In the genomic region with DNA sequence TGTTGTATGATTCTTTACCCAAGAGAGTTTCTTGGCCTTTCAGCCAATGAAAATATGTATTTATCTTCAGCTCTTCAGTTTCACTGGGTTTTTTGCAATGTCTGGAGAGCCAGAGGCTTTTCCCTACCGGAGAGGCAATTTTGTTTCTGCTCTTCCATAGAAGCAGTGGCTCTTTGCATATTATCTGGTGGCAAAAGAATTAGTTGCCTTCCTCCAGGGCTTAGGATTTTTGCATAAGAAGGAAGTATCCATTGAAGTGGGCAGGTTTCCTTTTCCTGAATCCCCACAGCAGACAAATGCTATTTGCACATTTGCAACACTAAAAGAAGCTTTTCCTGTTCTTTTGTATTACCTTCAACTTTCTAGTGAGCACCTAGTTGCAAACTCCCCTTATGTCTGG, we compare ENCODE assay signal across 20 cellular contexts.
DNase-seq lines count a peak whose midpoint lies in the region; ATAC-seq and TF ChIP-seq lines count a peak whose summit lies in the region.
"Had no signal": no experiment of that assay in that cellular context is flagged by ENCODE, and none has a peak within 500 bp of the region (broad histone marks: within the 10 kb centered on the region; RNA-seq: fewer than 3 reads in every experiment).

No MANE protein-coding gene starts in this region.

- peak overlapping the region; percentile 10; the same call in 1 of the 2 replicates for H3K4me3 ChIP-seq in GM23338
- H3K4me3 ChIP-seq in NT2/D1 (ENCODE audit: insufficient read length, low read depth): no peak overlapping the region
- no peak overlapping the region for H3K4me3 ChIP-seq in neural progenitor cell
- no peak overlapping the region for H3K4me3 ChIP-seq in stomach
- H3K4me3 ChIP-seq: MG63, Peyer's patch had no signal

- H3K9me3 ChIP-seq in NT2/D1 (ENCODE audit: insufficient read depth, low read length) (peaks cover 40% of the 10 kb centered on the region), neural progenitor cell (ENCODE audit: low read depth) (no peaks in the 10 kb centered on the region), stomach (no peaks in the 10 kb centered on the region)
- H3K9me3 ChIP-seq: BE2C, MG63, Peyer's patch had no signal

- intact Hi-C loops in stomach (cut with DNase I; ENCODE audit: low total_unique reads): no loop called here

- H3K36me3 Mint-ChIP-seq in GM23338 (ENCODE audit: low read depth): peaks cover 26% of the 10 kb centered on the region
- no peaks in the 10 kb centered on the region for H3K36me3 Mint-ChIP-seq in neural progenitor cell
- H3K36me3 Mint-ChIP-seq: CD8-positive, alpha-beta memory T cell had no signal

- H3K9me2 ChIP-seq in GM23338 (ENCODE audit: insufficient read depth): peaks cover 6% of the 10 kb centered on the region

- peaks cover 16% of the 10 kb centered on the region; the same call in 1 of the 2 replicates for H3F3A ChIP-seq in GM23338 (replicated peaks; ENCODE audit: low read depth)
- no peaks in the 10 kb centered on the region for H3F3A ChIP-seq in neural progenitor cell (ENCODE audit: low read depth)

- no peak for TF ChIP-seq CTCF in GM23338 (conservative IDR thresholded peaks at IDR 0.05; ENCODE audit: low read depth in 2 of 2)
- TF ChIP-seq CTCF in neural progenitor cell (IDR thresholded peaks at IDR 0.05): no peak
- no peak for TF ChIP-seq CTCF in stomach (IDR thresholded peaks at IDR 0.05)

- H3K4me3 Mint-ChIP-seq in GM23338 (peak overlapping the region; percentile 29; the same call in 2 of the 3 replicates), neural progenitor cell (no peak overlapping the region)
- H3K4me3 Mint-ChIP-seq: CD8-positive, alpha-beta memory T cell had no signal

- peaks cover 58% of the 10 kb centered on the region for H3K4me1 Mint-ChIP-seq in GM23338
- H3K4me1 Mint-ChIP-seq in neural progenitor cell: peaks cover 4% of the 10 kb centered on the region
- H3K4me1 Mint-ChIP-seq: CD8-positive, alpha-beta memory T cell had no signal

- DNase-seq in GM23338 (ENCODE audit: low spot score) (peak; percentile 83), NT2/D1 (ENCODE audit: low read depth, low spot score) (peak; percentile 75), iPS DF 19.7 (ENCODE audit: low read depth, low spot score) (peak; percentile 80), neural progenitor cell (ENCODE audit: low spot score) (peak; percentile 4), CD1c-positive myeloid dendritic cell (ENCODE audit: extremely low spot score) (no peak), stomach (no peak)
- DNase-seq: BE2C; CD8-positive, alpha-beta memory T cell; DMS 273 treated with DMSO at 0.1 percent for 48 hours; EL; MG63; NCI-H1105 treated with DMSO at 0.1 percent for 48 hours; NCI-H1930; NCI-H2171 treated with DMSO at 0.1 percent for 48 hours; NCI-H510A; NCI-H82; Peyer's patch; SHP77 had no signal

- peaks cover 19% of the 10 kb centered on the region; the same call in 2 of the 3 replicates for H3K9me3 Mint-ChIP-seq in GM23338
- no peaks in the 10 kb centered on the region for H3K9me3 Mint-ChIP-seq in neural progenitor cell

- TF ChIP-seq POLR2A in stomach (IDR thresholded peaks at IDR 0.05): no peak

- H3K4me1 ChIP-seq in GM23338 (ENCODE audit: insufficient read depth) (peaks cover 72% of the 10 kb centered on the region), NT2/D1 (ENCODE audit: insufficient read depth, insufficient read length) (peaks cover 2% of the 10 kb centered on the region), neural progenitor cell (peaks cover 8% of the 10 kb centered on the region), stomach (no peaks in the 10 kb centered on the region)
- H3K4me1 ChIP-seq: BE2C, Peyer's patch had no signal

- WGBS in stomach, 5 donors: 20 to 39% (median 33%) methylated on average over 1 of the region's 1 CpG

- H3K4me2 ChIP-seq in GM23338 (peak overlapping the region; percentile 63), neural progenitor cell (no peak overlapping the region)

- H2AFZ ChIP-seq in GM23338: no peak overlapping the region
- H2AFZ ChIP-seq in neural progenitor cell (replicated peaks): peak overlapping the region; percentile 83

- H3K9ac ChIP-seq in NT2/D1 (ENCODE audit: insufficient read length, low read depth) (no peak overlapping the region), neural progenitor cell (no peak overlapping the region)

- H3K27ac Mint-ChIP-seq in GM23338: peak overlapping the region; percentile 99
- H3K27ac Mint-ChIP-seq in neural progenitor cell: no peak overlapping the region
- H3K27ac Mint-ChIP-seq: CD8-positive, alpha-beta memory T cell had no signal

- H3K27ac ChIP-seq in GM23338 (ENCODE audit: low read depth): peak overlapping the region; percentile 98
- no peak overlapping the region for H3K27ac ChIP-seq in neural progenitor cell
- no peak overlapping the region for H3K27ac ChIP-seq in stomach
- H3K27ac ChIP-seq: Peyer's patch had no signal

- peaks cover 2% of the 10 kb centered on the region for H3K27me3 Mint-ChIP-seq in GM23338 (ENCODE audit: insufficient read depth, low read depth, poor library complexity)
- no peaks in the 10 kb centered on the region for H3K27me3 Mint-ChIP-seq in neural progenitor cell (ENCODE audit: insufficient read depth, low read depth)
- H3K27me3 Mint-ChIP-seq: CD8-positive, alpha-beta memory T cell had no signal

- no peaks in the 10 kb centered on the region for H3K79me2 ChIP-seq in GM23338 (replicated peaks; ENCODE audit: insufficient read depth)
- no peaks in the 10 kb centered on the region for H3K79me2 ChIP-seq in neural progenitor cell (ENCODE audit: low read depth)

- H4K20me1 ChIP-seq in GM23338 (replicated peaks; ENCODE audit: insufficient read depth) (no peaks in the 10 kb centered on the region), neural progenitor cell (ENCODE audit: low read depth) (no peaks in the 10 kb centered on the region)

- H3K36me3 ChIP-seq in GM23338 (ENCODE audit: insufficient read depth): no peaks in the 10 kb centered on the region
- no peaks in the 10 kb centered on the region for H3K36me3 ChIP-seq in NT2/D1 (ENCODE audit: insufficient read depth, insufficient read length, low read length)
- H3K36me3 ChIP-seq in neural progenitor cell: no peaks in the 10 kb centered on the region
- H3K36me3 ChIP-seq in stomach: no peaks in the 10 kb centered on the region
- H3K36me3 ChIP-seq: BE2C, MG63, Peyer's patch had no signal

- ATAC-seq in GM23338: peak; percentile 92
- no peak for ATAC-seq in HG03095 (IDR thresholded peaks at IDR 0.05; ENCODE audit: unreplicated experiment)
- ATAC-seq in HG03442 (IDR thresholded peaks at IDR 0.05; ENCODE audit: unreplicated experiment): no peak

- no peak for TF ChIP-seq EP300 in stomach (IDR thresholded peaks at IDR 0.05)

- H3K27me3 ChIP-seq in GM23338 (ENCODE audit: insufficient read depth): no peaks in the 10 kb centered on the region
- no peaks in the 10 kb centered on the region for H3K27me3 ChIP-seq in NT2/D1 (ENCODE audit: insufficient read depth, insufficient read length)
- H3K27me3 ChIP-seq in neural progenitor cell: no peaks in the 10 kb centered on the region
- H3K27me3 ChIP-seq in stomach: no peaks in the 10 kb centered on the region
- H3K27me3 ChIP-seq: BE2C, MG63, Peyer's patch had no signal

TF ChIP-seq in GM23338, 12 proteins besides CTCF, POLR2A, EP300 and RAD21 (continues in another document):
- TF ChIP-seq EZH2 (IDR thresholded peaks at IDR 0.05; ENCODE audit: low read depth, unreplicated experiment): no peak

Comparison
In these comparisons a context has a peak if more than half of its experiments do, and no peak if none do; other contexts are left out.
1. DNase-seq: peak in GM23338 (single experiment), NT2/D1 (single experiment), iPS DF 19.7 (single experiment) and neural progenitor cell (single experiment); none in CD1c-positive myeloid dendritic cell (single experiment) and stomach (single experiment).